Comparison of ENCODE assay signal across 8 cellular contexts in the genomic region with DNA sequence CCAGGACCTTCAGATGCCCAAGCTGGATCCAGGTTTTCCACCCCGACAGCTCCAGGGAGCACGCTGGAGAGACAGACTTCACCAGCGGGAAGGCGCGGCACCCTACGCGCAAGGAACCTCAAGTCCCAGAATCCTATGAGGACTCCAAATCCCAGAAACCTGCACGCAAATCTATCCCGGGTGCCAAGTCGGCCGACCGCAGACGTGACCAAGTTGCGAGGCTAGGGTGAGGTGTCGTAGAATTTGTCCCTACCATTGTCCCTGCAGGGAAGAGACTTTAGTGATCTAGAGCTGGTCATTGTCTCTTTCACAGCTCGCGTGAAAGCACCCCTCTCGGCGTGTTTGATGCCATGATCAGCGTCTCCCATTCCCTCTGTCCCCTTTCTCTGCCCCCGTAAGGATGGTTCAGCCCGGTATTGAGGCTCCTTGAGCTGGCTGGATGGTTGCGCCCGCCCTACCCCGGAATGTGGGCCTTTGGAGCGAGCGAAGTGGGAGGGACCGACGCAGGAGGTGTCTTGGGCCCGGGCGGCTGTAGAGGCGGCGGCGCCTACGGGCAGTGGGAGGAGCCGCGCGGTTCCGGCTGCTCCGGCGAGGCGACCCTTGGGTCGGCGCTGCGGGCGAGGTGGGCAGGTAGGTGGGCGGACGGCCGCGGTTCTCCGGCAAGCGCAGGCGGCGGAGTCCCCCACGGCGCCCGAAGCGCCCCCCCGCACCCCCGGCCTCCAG. TPM values are rescaled to one million over a fixed set of nuclear protein-coding genes. Genes with fewer than 3 reads are reported as not detected.
DNase-seq lines count a peak whose midpoint lies in the region; ATAC-seq and TF ChIP-seq lines count a peak whose summit lies in the region.

TSS of gene PRKCI (plus strand) at position 501 of the 723 bp plus-strand sequence. CDS start 246 bp downstream, outside the sequence.

- ATAC-seq in HG02870 (IDR thresholded peaks at IDR 0.05; ENCODE audit: unreplicated experiment) (peak; percentile 98), left ventricle myocardium superior (peak; percentile 99)

- peak within 1 kb of the TSS; percentile 98 for H3K27ac ChIP-seq in angular gyrus (ENCODE audit: low read depth, low read length)
- H3K27ac ChIP-seq in prostate gland = peak within 1 kb of the TSS; percentile 89 to 90
- H3K27ac ChIP-seq in urinary bladder (ENCODE audit: low read depth) = peak within 1 kb of the TSS; percentile 85

- peak within 1 kb of the TSS; percentile 76 to 92 for H3K4me3 ChIP-seq in prostate gland
- peak within 1 kb of the TSS; percentile 78 for H3K4me3 ChIP-seq in urinary bladder (ENCODE audit: low read depth, low read length)

- no peaks in the 10 kb centered on the region for H3K36me3 ChIP-seq in prostate gland
- no peaks in the 10 kb centered on the region for H3K36me3 ChIP-seq in urinary bladder (ENCODE audit: insufficient read depth)

- H3K4me1 ChIP-seq in prostate gland (replicated peaks) (peaks cover 6% of the 10 kb centered on the region), urinary bladder (ENCODE audit: insufficient read depth) (no peaks in the 10 kb centered on the region)

- H3K27me3 ChIP-seq in prostate gland (replicated peaks; ENCODE audit: insufficient read depth) = no peaks in the 10 kb centered on the region

- WGBS in prostate gland = under 1% methylated on average over 59 of the region's 60 CpGs
- WGBS in urinary bladder = under 1% methylated on average over 60 of the region's 60 CpGs

- no peaks in the 10 kb centered on the region for H3K9me3 ChIP-seq in prostate gland

- peak; percentile 95 for TF ChIP-seq POLR2A in prostate gland (IDR thresholded peaks at IDR 0.05)

- TF ChIP-seq CTCF in GM13977 (IDR thresholded peaks at IDR 0.05; ENCODE audit: extremely low read depth, insufficient read depth, missing control alignments) = no peak
- peak in 1 of 4 experiments; percentile 33 for TF ChIP-seq CTCF in prostate gland (IDR thresholded peaks at IDR 0.05)

- intact Hi-C loops in left ventricle myocardium superior (cut with micrococcal nuclease) (no loop called here), prostate gland (cut with DNase I) (no loop called here)

- in situ Hi-C loops in GM13977 (cut with MboI; ENCODE audit: low pct_unique_long_range_greater_than_20kb, low sequenced_read_pairs, unreplicated experiment) = no loop called here

- peak; percentile 92 for DNase-seq in GM13977 (ENCODE audit: low spot score)
- peak; percentile 88 for DNase-seq in NCI-H1694 (lab: John Stamatoyannopoulos, UW)
- DNase-seq in T-helper 2 cell = peak; percentile 66 to 97 (median 80)
- peak; percentile 97 for DNase-seq in left ventricle myocardium superior
- peak; percentile 96 for DNase-seq in prostate gland (ENCODE audit: low spot score)

RNA-seq across cellular contexts. Expression of gene PRKCI, which starts in this region (rescaled TPM):
- 15.8 TPM for total RNA-seq in left ventricle myocardium superior
- total RNA-seq in prostate gland = 10 to 100 TPM; 44.6 to 74.4 TPM
- total RNA-seq in urinary bladder = 88.2 TPM
- polyA plus RNA-seq in urinary bladder = 15.5 TPM

Comparison
In these comparisons a context has a peak if more than half of its experiments do, and no peak if none do; other contexts are left out.
1. Peak in every context shown above with its lines: DNase-seq, ATAC-seq, H3K4me3 ChIP-seq and H3K27ac ChIP-seq.